Comparison of ENCODE assay signal across 9 cellular contexts in the genomic region with DNA sequence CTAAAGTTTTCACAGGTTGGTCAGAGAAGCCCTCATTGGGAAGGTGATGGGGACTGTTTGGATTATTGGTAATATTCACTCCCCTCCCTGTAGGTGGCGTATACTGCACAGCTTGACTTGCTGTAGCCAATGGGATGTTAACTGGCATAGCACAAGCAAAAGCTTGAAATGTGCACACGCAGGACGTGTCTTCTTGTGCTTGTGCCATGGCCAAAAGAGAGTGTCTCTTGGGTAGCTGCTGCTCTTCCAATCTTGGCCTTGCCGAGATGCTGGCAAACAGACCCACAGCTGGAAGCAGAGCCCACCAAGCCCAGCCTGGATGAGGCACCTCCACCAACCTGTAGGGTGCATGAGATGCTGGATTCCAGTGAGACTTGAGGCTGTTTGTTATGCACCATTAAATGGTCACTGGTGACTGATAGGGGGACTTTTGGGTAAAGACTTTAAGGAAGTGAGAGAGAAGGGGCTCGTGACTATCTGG.
DNase-seq lines count a peak whose midpoint lies in the region; ATAC-seq and TF ChIP-seq lines count a peak whose summit lies in the region.
"Had no signal": no experiment of that assay in that cellular context is flagged by ENCODE, and none has a peak within 500 bp of the region (broad histone marks: within the 10 kb centered on the region; RNA-seq: fewer than 3 reads in every experiment).

No MANE protein-coding gene starts in this region.

- H4K91ac ChIP-seq in IMR-90 (ENCODE audit: insufficient read depth, low read depth, low read length), result no peak overlapping the region

- POLR2A ChIA-PET in IMR-90 (lab: Charles Lee; ENCODE audit: unreplicated experiment), result no interaction called here
- POLR2A ChIA-PET in WTC11 (lab: Charles Lee), result interaction anchor here (0.6 kb wide), 2 partner anchors 10 to 12 kb away, joined by 3 read pairs; no protein-coding TSS in a partner anchor

- H3K23ac ChIP-seq in IMR-90 (ENCODE audit: low read depth, low read length), result no peak overlapping the region

- H4K20me1 ChIP-seq in IMR-90 (ENCODE audit: insufficient read depth, low read length), result no peaks in the 10 kb centered on the region

- H2AK9ac ChIP-seq in IMR-90 (replicated peaks; ENCODE audit: low read depth, low read length, poor library complexity), result no peak overlapping the region

- H3K4me2 ChIP-seq in IMR-90 (ENCODE audit: low read depth, low read length), result no peak overlapping the region

- peak; percentile 29; the same call in 1 of the 2 replicates for TF ChIP-seq RAD21 in IMR-90 (IDR thresholded peaks at IDR 0.05; ENCODE audit: low read length)

- H4K8ac ChIP-seq in IMR-90 (ENCODE audit: low read depth in 2 of 2, low read length in 2 of 2), result no peak overlapping the region

- no peak overlapping the region for H3K18ac ChIP-seq in IMR-90 (ENCODE audit: low read depth, low read length)

- H3K9ac ChIP-seq in IMR-90 (ENCODE audit: low read depth, low read length), result no peak overlapping the region

- no peak overlapping the region for H2BK20ac ChIP-seq in IMR-90 (ENCODE audit: low read depth, low read length)

- no peak overlapping the region for H3K14ac ChIP-seq in IMR-90 (replicated peaks; ENCODE audit: low read depth, low read length)

- H3K36me3 ChIP-seq in IMR-90 (ENCODE audit: control insufficient read depth, insufficient read depth, low read length) (no peaks in the 10 kb centered on the region), left lung (no peaks in the 10 kb centered on the region), aorta (ENCODE audit: control insufficient read depth in 1 of 2, insufficient read depth in 2 of 2, low read length in 1 of 2) (no peaks in the 10 kb centered on the region)

- no peak overlapping the region for H2AK5ac ChIP-seq in IMR-90 (ENCODE audit: low read depth, low read length)

- H2BK5ac ChIP-seq in IMR-90 (ENCODE audit: low read depth, low read length, poor library complexity, severe bottlenecking), result no peak overlapping the region

- H3K27me3 Mint-ChIP-seq in WTC11 (ENCODE audit: low read depth), result no peaks in the 10 kb centered on the region

- no peak overlapping the region for H2BK120ac ChIP-seq in IMR-90 (ENCODE audit: low read depth, low read length)

- no peak for TF ChIP-seq POLR2A in IMR-90 (IDR thresholded peaks at IDR 0.05; ENCODE audit: low read depth, low read length)

- peak; percentile 13 to 35 for DNase-seq in NCI-H524 (lab: John Stamatoyannopoulos, UW)
- no peak for DNase-seq in NCI-H524 treated with DMSO at 0.1 percent for 48 hours (lab: John Stamatoyannopoulos, UW)
- DNase-seq in IMR-90, result peak; percentile 4
- no peak for DNase-seq in WTC11 (ENCODE audit: low spot score)
- no peak for DNase-seq in left lung
- no peak for DNase-seq in H4 (ENCODE audit: low spot score)
- no peak for DNase-seq in aorta

- CTCF ChIA-PET in IMR-90 (lab: Yijun Ruan, JAX) (no interaction called here), WTC11 (lab: Charles Lee) (interaction anchor here (0.7 to 1.6 kb wide), 13 partner anchors 9 to 593 kb away, joined by 3 to 9 read pairs (median 3); no protein-coding TSS in a partner anchor)

- H3K4me1 ChIP-seq in IMR-90 (ENCODE audit: control insufficient read depth, insufficient read depth, low read length), result no peaks in the 10 kb centered on the region
- no peaks in the 10 kb centered on the region for H3K4me1 ChIP-seq in left lung
- H3K4me1 ChIP-seq in aorta (ENCODE audit: control insufficient read depth in 1 of 2, insufficient read depth in 2 of 2, low read length in 2 of 2), result no peaks in the 10 kb centered on the region

- 0 out of 2 replicates have a peak, but pooled peaks have one; percentile 29 for TF ChIP-seq CTCF in IMR-90 (conservative IDR thresholded peaks at IDR 0.05; ENCODE audit: low read depth, low read length)
- peak; percentile 53; the same call in 1 of the 2 replicates for TF ChIP-seq CTCF in WTC11 (IDR thresholded peaks at IDR 0.05)
- peak in 1 of 2 donors; percentile 13 for TF ChIP-seq CTCF in left lung (IDR thresholded peaks at IDR 0.05)

- H3K4me3 Mint-ChIP-seq in WTC11, result no peak overlapping the region
- H3K4me3 Mint-ChIP-seq: nephron had no signal

- H3K56ac ChIP-seq in IMR-90 (ENCODE audit: extremely low read depth, insufficient read depth, low read length), result no peak overlapping the region

- no TSS peak for BruUV-seq in IMR-90 (replicated peaks; lab: Mats Ljungman, UMichigan)

- dilution Hi-C loops in IMR-90 (cut with HindIII; ENCODE audit: low sequenced_read_pairs, unreplicated experiment), result no loop called here

- no peak overlapping the region for H3K27ac ChIP-seq in IMR-90 (ENCODE audit: insufficient read depth, low read length)
- no peak overlapping the region for H3K27ac ChIP-seq in left lung
- no peak overlapping the region for H3K27ac ChIP-seq in aorta (ENCODE audit: low read depth in 1 of 2, low read length in 2 of 2)

- H4K5ac ChIP-seq in IMR-90 (ENCODE audit: low read depth, low read length), result no peak overlapping the region

- H3K27me3 ChIP-seq in IMR-90 (ENCODE audit: control insufficient read depth, insufficient read depth, low read length), result no peaks in the 10 kb centered on the region
- no peaks in the 10 kb centered on the region for H3K27me3 ChIP-seq in left lung
- no peaks in the 10 kb centered on the region for H3K27me3 ChIP-seq in aorta (ENCODE audit: control insufficient read depth in 1 of 2, insufficient read depth in 2 of 2, low read length in 1 of 2)

- H3K27ac Mint-ChIP-seq in WTC11, result no peak overlapping the region
- H3K27ac Mint-ChIP-seq: nephron had no signal

- no peak overlapping the region for H2AFZ ChIP-seq in IMR-90 (replicated peaks; ENCODE audit: low read length, poor library complexity)

- ATAC-seq in GM21360 (IDR thresholded peaks at IDR 0.05; ENCODE audit: unreplicated experiment), result peak; percentile 84
- peak; percentile 59; the same call in 1 of the 2 replicates for ATAC-seq in IMR-90 (ENCODE audit: low read depth)
- ATAC-seq in WTC11, result peak; percentile 89
- peak; percentile 82 for ATAC-seq in left lung
- no peak for ATAC-seq in aorta (ENCODE audit: low FRiP score)

- 70% methylated on average over 2 of the region's 5 CpGs; no CpG with 5 or more reads in 1 of the 2 experiments for WGBS in IMR-90 (ENCODE audit: extremely low coverage in 2 of 2, insufficient read length in 1 of 2), 2 experiments
- WGBS in aorta, 2 donors, result 71 to 91% methylated on average over 5 of the region's 5 CpGs

- no peaks in the 10 kb centered on the region for H3K79me1 ChIP-seq in IMR-90 (ENCODE audit: low read depth in 1 of 2, low read length in 2 of 2)

- no peaks in the 10 kb centered on the region for H3K9me1 ChIP-seq in IMR-90 (ENCODE audit: insufficient read depth, low read length)

- no peak overlapping the region for H3K4me3 ChIP-seq in IMR-90 (ENCODE audit: insufficient read depth, low read depth, low read length)
- no peak overlapping the region for H3K4me3 ChIP-seq in left lung
- no peak overlapping the region for H3K4me3 ChIP-seq in aorta (ENCODE audit: low read length in 2 of 2)

- H3K4ac ChIP-seq in IMR-90 (ENCODE audit: low read depth, low read length), result no peak overlapping the region

- no peak overlapping the region for H2BK15ac ChIP-seq in IMR-90 (ENCODE audit: low read depth, low read length)

- H3K9me3 ChIP-seq in IMR-90 (ENCODE audit: control insufficient read depth, insufficient read depth, low read length), result no peaks in the 10 kb centered on the region
- H3K9me3 ChIP-seq in left lung, result no peaks in the 10 kb centered on the region
- H3K9me3 ChIP-seq in aorta (ENCODE audit: control insufficient read depth, low read length), result no peaks in the 10 kb centered on the region

- H3K9me3 Mint-ChIP-seq in WTC11, result 0 out of 2 replicates have a peak, but pooled peaks cover 4% of the 10 kb centered on the region

- in situ Hi-C loops in IMR-90 (cut with MboI; ENCODE audit: low sequenced_read_pairs), result no loop called here

- intact Hi-C loops in IMR-90 (cut with micrococcal nuclease), result no loop called here
- intact Hi-C loops in left lung (cut with DNase I), result no loop called here
- intact Hi-C loops in aorta (cut with DNase I), result no loop called here

- no peaks in the 10 kb centered on the region for H3K36me3 Mint-ChIP-seq in WTC11

- H3K4me1 Mint-ChIP-seq in WTC11, result no peaks in the 10 kb centered on the region

TF ChIP-seq in IMR-90, 13 proteins besides CTCF, POLR2A, EP300 and RAD21 (continues in another document):
- TF ChIP-seq CEBPB (IDR thresholded peaks at IDR 0.05; ENCODE audit: low read depth, low read length) (no peak), MAZ (IDR thresholded peaks at IDR 0.05; ENCODE audit: borderline replicate concordance, low read depth, low read length) (no peak), USF2 (IDR thresholded peaks at IDR 0.05; ENCODE audit: low read depth, low read length) (no peak), SMC3 (IDR thresholded peaks at IDR 0.05; ENCODE audit: low read depth, low read length) (no peak), MAFK (IDR thresholded peaks at IDR 0.05; ENCODE audit: low read depth, low read length) (no peak), RFX5 (IDR thresholded peaks at IDR 0.05; ENCODE audit: low read depth, low read length) (no peak), BHLHE40 (IDR thresholded peaks at IDR 0.05; ENCODE audit: low read depth, low read length) (no peak)

TF ChIP-seq in WTC11, 78 proteins besides CTCF, POLR2A, EP300 and RAD21 (continues in another document):
- TF ChIP-seq, protein P1, sequence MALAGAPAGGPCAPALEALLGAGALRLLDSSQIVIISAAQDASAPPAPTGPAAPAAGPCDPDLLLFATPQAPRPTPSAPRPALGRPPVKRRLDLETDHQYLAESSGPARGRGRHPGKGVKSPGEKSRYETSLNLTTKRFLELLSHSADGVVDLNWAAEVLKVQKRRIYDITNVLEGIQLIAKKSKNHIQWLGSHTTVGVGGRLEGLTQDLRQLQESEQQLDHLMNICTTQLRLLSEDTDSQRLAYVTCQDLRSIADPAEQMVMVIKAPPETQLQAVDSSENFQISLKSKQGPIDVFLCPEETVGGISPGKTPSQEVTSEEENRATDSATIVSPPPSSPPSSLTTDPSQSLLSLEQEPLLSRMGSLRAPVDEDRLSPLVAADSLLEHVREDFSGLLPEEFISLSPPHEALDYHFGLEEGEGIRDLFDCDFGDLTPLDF (CRISPR knock-in tag; IDR thresholded peaks at IDR 0.05), result no peak

Comparison
In these comparisons a context has a peak if more than half of its experiments do, and no peak if none do; other contexts are left out.
1. DNase-seq: peak in NCI-H524 (2 of 2) and IMR-90 (single experiment); none in NCI-H524 treated with DMSO at 0.1 percent for 48 hours (single experiment), WTC11 (single experiment), left lung (0 of 2), H4 (single experiment) and aorta (0 of 2).